8 cellular contexts compared by ENCODE assay signal in genomic region chr19:57599761-57600383, GRCh38. TPM values are rescaled to one million over a fixed set of nuclear protein-coding genes. Genes with fewer than 3 reads are reported as not detected.
DNase-seq lines count a peak whose midpoint lies in the region; ATAC-seq and TF ChIP-seq lines count a peak whose summit lies in the region.

Gene ZNF530, plus strand, starts transcription at chr19:57599885. Its CDS starts 4,461 bp downstream, at chr19:57604346.

- peak within 1 kb of the TSS; percentile 88 for H3K4me3 Mint-ChIP-seq in activated naive CD8-positive, alpha-beta T cell treated with anti-CD3 and anti-CD28 coated beads for 36 hours

- H3K36me3 ChIP-seq in ovary = no peaks in the 10 kb centered on the region
- peaks cover 22 to 24% (median 23%) of the 10 kb centered on the region in 3 donors for H3K36me3 ChIP-seq in tibial artery

- peaks cover 54% of the 10 kb centered on the region for H3K9me3 Mint-ChIP-seq in activated naive CD8-positive, alpha-beta T cell treated with anti-CD3 and anti-CD28 coated beads for 36 hours

- H3K4me1 Mint-ChIP-seq in activated naive CD8-positive, alpha-beta T cell treated with anti-CD3 and anti-CD28 coated beads for 36 hours = peaks cover 17% of the 10 kb centered on the region

- H3K4me1 ChIP-seq in ovary (ENCODE audit: insufficient read depth) = peaks cover 5% of the 10 kb centered on the region
- H3K4me1 ChIP-seq in tibial artery = peaks cover 0 to 16% (median 10%) of the 10 kb centered on the region in 4 donors

- TF ChIP-seq EP300 in ovary (IDR thresholded peaks at IDR 0.05) = no peak

- intact Hi-C loops in Right ventricle myocardium superior (cut with DNase I) = no loop called here
- intact Hi-C loops in ovary (cut with DNase I) = no loop called here
- intact Hi-C loops in tibial artery (cut with DNase I; ENCODE audit: low total_unique reads) = no loop called here

- 0 to 1% (median 0%) methylated on average over 37 to 53 of the region's 53 CpGs for WGBS in ovary, 3 donors

- no peak for TF ChIP-seq POLR2A in ovary (IDR thresholded peaks at IDR 0.05)

- peak within 1 kb of the TSS; percentile 77 for H3K4me3 ChIP-seq in HFF-Myc (replicated peaks; ENCODE audit: low read depth, low read length)
- H3K4me3 ChIP-seq in ovary = peak within 1 kb of the TSS; percentile 66
- H3K4me3 ChIP-seq in tibial artery = peak within 1 kb of the TSS; percentile 66 to 69

- no peaks in the 10 kb centered on the region for H3K27me3 Mint-ChIP-seq in activated naive CD8-positive, alpha-beta T cell treated with anti-CD3 and anti-CD28 coated beads for 36 hours

- DNase-seq in GM03348 (ENCODE audit: low spot score) = peak; percentile 95
- DNase-seq in HFF-Myc (ENCODE audit: extremely low read depth, low read depth) = peak; percentile 81
- DNase-seq in NCI-H1048 (lab: John Stamatoyannopoulos, UW) = peak; percentile 67
- peak; percentile 60 for DNase-seq in SKM-1 treated with dmso at 0.1 percent for 144 hours (lab: John Stamatoyannopoulos, UW; ENCODE audit: unreplicated experiment)
- DNase-seq in activated naive CD8-positive, alpha-beta T cell treated with anti-CD3 and anti-CD28 coated beads for 36 hours = peak; percentile 91
- peak; percentile 97 for DNase-seq in Right ventricle myocardium superior
- peak; percentile 92 to 96 (median 92) for DNase-seq in ovary
- DNase-seq in tibial artery = peak; percentile 94

- H3K27me3 ChIP-seq in ovary (no peaks in the 10 kb centered on the region), tibial artery (no peaks in the 10 kb centered on the region)

- no peak within 1 kb of the TSS for H3K27ac ChIP-seq in ovary
- peak within 1 kb of the TSS; percentile 44 to 50 for H3K27ac ChIP-seq in tibial artery

- H3K9me3 ChIP-seq in ovary (peaks cover 0 to 19% of the 10 kb centered on the region in 2 donors), tibial artery (peaks cover 0 to 42% (median 31%) of the 10 kb centered on the region in 3 donors)

- TF ChIP-seq CTCF in HFF-Myc (IDR thresholded peaks at IDR 0.05; ENCODE audit: low read depth, low read length, missing control alignments) (no peak), ovary (IDR thresholded peaks at IDR 0.05) (no peak), tibial artery (IDR thresholded peaks at IDR 0.05) (no peak)

- ATAC-seq in Right ventricle myocardium superior (ENCODE audit: poor library complexity) = peak; percentile 100

- peak within 1 kb of the TSS; percentile 87 for H3K27ac Mint-ChIP-seq in activated naive CD8-positive, alpha-beta T cell treated with anti-CD3 and anti-CD28 coated beads for 36 hours

- peaks cover 52% of the 10 kb centered on the region for H3K36me3 Mint-ChIP-seq in activated naive CD8-positive, alpha-beta T cell treated with anti-CD3 and anti-CD28 coated beads for 36 hours

RNA-seq across cellular contexts. Expression of gene ZNF530, which starts in this region (rescaled TPM):
- 10 to 100 TPM; 11.0 to 12.2 TPM for total RNA-seq in activated naive CD8-positive, alpha-beta T cell treated with anti-CD3 and anti-CD28 coated beads for 36 hours
- 3.7 TPM for total RNA-seq in Right ventricle myocardium superior
- total RNA-seq in ovary = 1 to 10 TPM; 2.5 to 8.9 (median 3.6) TPM
- 1 to 10 TPM; 2.0 to 2.2 TPM for polyA plus RNA-seq in ovary

Comparison
In these comparisons a context has a peak if more than half of its experiments do, and no peak if none do; other contexts are left out.
1. H3K27ac ChIP-seq: peak in tibial artery (2 of 2); none in ovary (0 of 2).
2. Peak in every context shown above with its lines, with median percentiles within 50 percentile points of each other: DNase-seq and H3K4me3 ChIP-seq.